Comparison of ENCODE assay signal across 11 cellular contexts in genomic region chr7:27141591-27142561, GRCh38. TPM values are rescaled to one million over a fixed set of nuclear protein-coding genes. Genes with fewer than 3 reads are reported as not detected.
DNase-seq lines count a peak whose midpoint lies in the region; ATAC-seq and TF ChIP-seq lines count a peak whose summit lies in the region.
"Had no signal": no experiment of that assay in that cellular context is flagged by ENCODE, and none has a peak within 500 bp of the region (broad histone marks: within the 10 kb centered on the region; RNA-seq: fewer than 3 reads in every experiment).

No MANE protein-coding gene starts in this region.

- no peaks in the 10 kb centered on the region for H3K36me3 Mint-ChIP-seq in stimulated activated memory B cell treated with anti-CD40 and anti-IgM and Interleukin-4, amounts not matched to agents 10 μg/mL and 1 μg/mL and 100 μg/mL, for 72 hours

- H4K5ac ChIP-seq in IMR-90 (ENCODE audit: low read depth, low read length), result peak overlapping the region; percentile 14

- H3K4me1 Mint-ChIP-seq in stimulated activated memory B cell treated with anti-CD40 and anti-IgM and Interleukin-4, amounts not matched to agents 10 μg/mL and 1 μg/mL and 100 μg/mL, for 72 hours, result peaks cover 4% of the 10 kb centered on the region

- no peaks in the 10 kb centered on the region for H4K20me1 ChIP-seq in IMR-90 (ENCODE audit: insufficient read depth, low read length)

- peak overlapping the region; percentile 89 for H2BK5ac ChIP-seq in IMR-90 (ENCODE audit: low read depth, low read length, poor library complexity, severe bottlenecking)

- peak overlapping the region; percentile 93 for H3K27ac ChIP-seq in IMR-90 (ENCODE audit: insufficient read depth, low read length)
- H3K27ac ChIP-seq in breast epithelium, result peak overlapping the region; percentile 95 to 96
- peak overlapping the region; percentile 35 to 69 (median 67) for H3K27ac ChIP-seq in right lobe of liver

- CTCF ChIA-PET in IMR-90 (lab: Yijun Ruan, JAX), result interaction anchor here (0.6 to 2.0 kb wide), 13 partner anchors 9 to 772 kb away, joined by 3 to 9 read pairs (median 4); partner anchors contain the start of gene HOXA4

- peaks cover 9% of the 10 kb centered on the region for H3K36me3 ChIP-seq in IMR-90 (ENCODE audit: control insufficient read depth, insufficient read depth, low read length)
- H3K36me3 ChIP-seq in breast epithelium, result no peaks in the 10 kb centered on the region
- no peaks in the 10 kb centered on the region for H3K36me3 ChIP-seq in right lobe of liver

- H2AFZ ChIP-seq in IMR-90 (replicated peaks; ENCODE audit: low read length, poor library complexity), result peak overlapping the region; percentile 90

- H3K56ac ChIP-seq in IMR-90 (ENCODE audit: extremely low read depth, insufficient read depth, low read length), result peak overlapping the region; percentile 92

- H3K9me3 ChIP-seq in IMR-90 (ENCODE audit: control insufficient read depth, insufficient read depth, low read length), result no peaks in the 10 kb centered on the region
- H3K9me3 ChIP-seq in breast epithelium, result no peaks in the 10 kb centered on the region
- no peaks in the 10 kb centered on the region for H3K9me3 ChIP-seq in right lobe of liver
- H3K9me3 ChIP-seq: HAP-1 had no signal

- H3K4me1 ChIP-seq in IMR-90 (ENCODE audit: control insufficient read depth, insufficient read depth, low read length) (peaks cover 14% of the 10 kb centered on the region), breast epithelium (peaks cover 0 to 4% of the 10 kb centered on the region in 2 donors), right lobe of liver (no peaks in the 10 kb centered on the region)

- H3K4me3 Mint-ChIP-seq in stimulated activated memory B cell treated with anti-CD40 and anti-IgM and Interleukin-4, amounts not matched to agents 10 μg/mL and 1 μg/mL and 100 μg/mL, for 72 hours, result peak overlapping the region; percentile 58

- H4K91ac ChIP-seq in IMR-90 (ENCODE audit: insufficient read depth, low read depth, low read length), result peak overlapping the region; percentile 85

- peak; percentile 20; the same call in 1 of the 2 replicates for TF ChIP-seq RAD21 in IMR-90 (IDR thresholded peaks at IDR 0.05; ENCODE audit: low read length)

- H3K4ac ChIP-seq in IMR-90 (ENCODE audit: low read depth, low read length), result peak overlapping the region; percentile 80

- H2BK120ac ChIP-seq in IMR-90 (ENCODE audit: low read depth, low read length), result peak overlapping the region; percentile 81

- BruUV-seq in IMR-90 (replicated peaks; lab: Mats Ljungman, UMichigan), result no TSS peak

- no peak for DNase-seq in IMR-90
- peak in 1 of 2 donors; percentile 20 for DNase-seq in breast epithelium (ENCODE audit: low spot score in 2 of 2)
- no peak for DNase-seq in right lobe of liver
- DNase-seq in MV-4-11 (lab: John Stamatoyannopoulos, UW), result no peak
- DNase-seq in NCI-H446 treated with DMSO at 0.1 percent for 48 hours (lab: John Stamatoyannopoulos, UW), result no peak
- DNase-seq in NK-92 (lab: John Stamatoyannopoulos, UW; ENCODE audit: unreplicated experiment), result no peak
- no peak for DNase-seq in NCI-H2227 treated with DMSO at 0.1 percent for 48 hours (lab: John Stamatoyannopoulos, UW)
- DNase-seq: Karpas-422, SHP77 had no signal

- no peak overlapping the region for H2BK20ac ChIP-seq in IMR-90 (ENCODE audit: low read depth, low read length)

- H2BK15ac ChIP-seq in IMR-90 (ENCODE audit: low read depth, low read length), result peak overlapping the region; percentile 12; the same call in 2 of the 3 replicates

- peak overlapping the region; percentile 89 for H3K9ac ChIP-seq in IMR-90 (ENCODE audit: low read depth, low read length)

- H2AK5ac ChIP-seq in IMR-90 (ENCODE audit: low read depth, low read length), result peak overlapping the region; percentile 62; the same call in 1 of the 2 replicates

- H3K27me3 ChIP-seq in IMR-90 (ENCODE audit: control insufficient read depth, insufficient read depth, low read length) (no peaks in the 10 kb centered on the region), breast epithelium (peaks cover 0 to 10% of the 10 kb centered on the region in 2 donors), right lobe of liver (peaks cover 5 to 70% of the 10 kb centered on the region in 2 donors)

- peak; percentile 27; the same call in 1 of the 2 replicates for TF ChIP-seq CTCF in IMR-90 (conservative IDR thresholded peaks at IDR 0.05; ENCODE audit: low read depth, low read length)
- no peak for TF ChIP-seq CTCF in breast epithelium (IDR thresholded peaks at IDR 0.05)
- no peak for TF ChIP-seq CTCF in right lobe of liver (IDR thresholded peaks at IDR 0.05)

- in situ Hi-C loops in IMR-90 (cut with MboI; ENCODE audit: low sequenced_read_pairs), result loop anchor here (5.0 to 10.0 kb wide), 3 partner anchors 40 to 947 kb away; partner anchors contain the start of gene HOXA2

- no peaks in the 10 kb centered on the region for H3K9me3 Mint-ChIP-seq in stimulated activated memory B cell treated with anti-CD40 and anti-IgM and Interleukin-4, amounts not matched to agents 10 μg/mL and 1 μg/mL and 100 μg/mL, for 72 hours

- intact Hi-C loops in IMR-90 (cut with micrococcal nuclease), result loop anchor here (5.0 kb wide), 1 partner anchor 1250 kb away; no protein-coding TSS in a partner anchor
- intact Hi-C loops in breast epithelium (cut with DNase I; ENCODE audit: low total_unique reads), result loop anchor here (5.0 kb wide), 2 partner anchors 45 to 285 kb away; partner anchors contain the start of gene HOXA1
- intact Hi-C loops in right lobe of liver (cut with DNase I), result no loop called here

- H2AK9ac ChIP-seq in IMR-90 (replicated peaks; ENCODE audit: low read depth, low read length, poor library complexity), result peak overlapping the region; percentile 82

- POLR2A ChIA-PET in IMR-90 (lab: Charles Lee; ENCODE audit: unreplicated experiment), result interaction anchor here (0.6 to 0.9 kb wide), 5 partner anchors 10 to 357 kb away, joined by 3 to 11 read pairs (median 5); no protein-coding TSS in a partner anchor

- peak overlapping the region; percentile 93 for H3K18ac ChIP-seq in IMR-90 (ENCODE audit: low read depth, low read length)

- peak overlapping the region; percentile 94 for H3K4me2 ChIP-seq in IMR-90 (ENCODE audit: low read depth, low read length)

- H3K9me1 ChIP-seq in IMR-90 (ENCODE audit: insufficient read depth, low read length), result no peaks in the 10 kb centered on the region

- no peak for ATAC-seq in IMR-90 (ENCODE audit: low read depth)
- peak; percentile 25 to 37 (median 32) for ATAC-seq in right lobe of liver
- no peak for ATAC-seq in stimulated activated memory B cell treated with anti-CD40 and anti-IgM and Interleukin-4, amounts not matched to agents 10 μg/mL and 1 μg/mL and 100 μg/mL, for 72 hours

- 2% methylated on average over 17 of the region's 40 CpGs; no CpG with 5 or more reads in 1 of the 2 experiments for WGBS in IMR-90 (ENCODE audit: extremely low coverage in 2 of 2, insufficient read length in 1 of 2), 2 experiments
- WGBS in right lobe of liver (ENCODE audit: insufficient coverage, low coverage, low lambda C conversion rate, missing lambda C conversion rate), result 17% methylated on average over 37 of the region's 40 CpGs

- H3K27me3 Mint-ChIP-seq in stimulated activated memory B cell treated with anti-CD40 and anti-IgM and Interleukin-4, amounts not matched to agents 10 μg/mL and 1 μg/mL and 100 μg/mL, for 72 hours, result peaks cover 74% of the 10 kb centered on the region

- dilution Hi-C loops in IMR-90 (cut with HindIII; ENCODE audit: low sequenced_read_pairs, unreplicated experiment), result no loop called here

- peak overlapping the region; percentile 99 for H3K23ac ChIP-seq in IMR-90 (ENCODE audit: low read depth, low read length)

- H3K4me3 ChIP-seq in IMR-90 (ENCODE audit: insufficient read depth, low read depth, low read length) (peak overlapping the region; percentile 93), breast epithelium (peak overlapping the region; percentile 57 to 80 (median 75)), right lobe of liver (peak overlapping the region; percentile 28 to 46 (median 41))
- H3K4me3 ChIP-seq: HAP-1 had no signal

- no peak; the same call in 1 of the 2 replicates for TF ChIP-seq POLR2A in IMR-90 (IDR thresholded peaks at IDR 0.05; ENCODE audit: low read depth, low read length)
- no peak for TF ChIP-seq POLR2A in breast epithelium (IDR thresholded peaks at IDR 0.05)
- TF ChIP-seq POLR2A in right lobe of liver (IDR thresholded peaks at IDR 0.05), result no peak

- H4K8ac ChIP-seq in IMR-90 (ENCODE audit: low read depth in 2 of 2, low read length in 2 of 2), result peak overlapping the region; percentile 87; a peak in 3 of 4 replicates

- peaks cover 9 to 38% of the 10 kb centered on the region in 2 experiments; a peak in 3 of 4 replicates for H3K79me1 ChIP-seq in IMR-90 (ENCODE audit: low read depth in 1 of 2, low read length in 2 of 2)

- H3K14ac ChIP-seq in IMR-90 (replicated peaks; ENCODE audit: low read depth, low read length), result peak overlapping the region; percentile 95

- no peak overlapping the region for H3K27ac Mint-ChIP-seq in stimulated activated memory B cell treated with anti-CD40 and anti-IgM and Interleukin-4, amounts not matched to agents 10 μg/mL and 1 μg/mL and 100 μg/mL, for 72 hours

RNA-seq across cellular contexts. Expression of gene HOXA5, which starts 1.6 kb away (rescaled TPM):
- total RNA-seq in IMR-90 (2012; rRNA removed) (19.9 and 23.9 TPM in 2 replicates), breast epithelium (10 to 100 TPM; 11.5 to 48.7 (median 22.6) TPM), right lobe of liver (1 to 10 TPM in 2 of 6 experiments, under 1 TPM in 4; 0.18 to 1.5 (median 0.65) TPM)
- 28.1 and 29.4 TPM in 2 replicates for polyA plus RNA-seq in IMR-90 (2012; rRNA removed)
- 27.6 and 56.3 TPM in 2 replicates for polyA plus RNA-seq in IMR-90 (2012; cell fraction: cytosol; rRNA removed)
- polyA plus RNA-seq in IMR-90 (2012; cell fraction: nucleus; rRNA removed; ENCODE audit: low replicate concordance), result 34.9 and 41.0 TPM in 2 replicates

RNA-seq across cellular contexts. Expression of gene HOXA6, which starts 5.7 kb away (rescaled TPM):
- total RNA-seq in IMR-90 (2012; rRNA removed) (1.4 and 1.7 TPM in 2 replicates), breast epithelium (10 to 100 TPM in 1 of 3 donors, 1 to 10 TPM in 2; 7.9 to 16.0 (median 9.0) TPM), right lobe of liver (not detected)
- 1.8 and 2.1 TPM in 2 replicates for polyA plus RNA-seq in IMR-90 (2012; rRNA removed)
- polyA plus RNA-seq in IMR-90 (2012; cell fraction: cytosol; rRNA removed), result 0.50 and 1.7 TPM in 2 replicates
- 3.9 and 5.3 TPM in 2 replicates for polyA plus RNA-seq in IMR-90 (2012; cell fraction: nucleus; rRNA removed; ENCODE audit: low replicate concordance)

RNA-seq across cellular contexts. Expression of gene HOXA3, which starts 10.5 kb away (rescaled TPM):
- 0.83 and 0.90 TPM in 2 replicates for total RNA-seq in IMR-90 (2012; rRNA removed)
- polyA plus RNA-seq in IMR-90 (2012; rRNA removed), result 5.4 and 8.8 TPM in 2 replicates
- polyA plus RNA-seq in IMR-90 (2012; cell fraction: cytosol; rRNA removed), result 4.3 and 8.1 TPM in 2 replicates
- polyA plus RNA-seq in IMR-90 (2012; cell fraction: nucleus; rRNA removed; ENCODE audit: low replicate concordance), result 17.8 and 28.7 TPM in 2 replicates
- 1 to 10 TPM; 4.5 to 6.4 (median 4.6) TPM for total RNA-seq in breast epithelium
- under 1 TPM in 4 of 6 experiments, not detected in 2; 0.17 to 0.26 (median 0.25) TPM for total RNA-seq in right lobe of liver

RNA-seq across cellular contexts. Expression of gene HOXA4, which starts 11.3 kb away (rescaled TPM):
- total RNA-seq in IMR-90 (2012; rRNA removed) (0.36 and 1.1 TPM in 2 replicates), breast epithelium (1 to 10 TPM in 2 of 3 donors, under 1 TPM in 1; 0.80 to 2.8 (median 2.0) TPM), right lobe of liver (1 to 10 TPM in 1 of 6 experiments, under 1 TPM in 4, not detected in 1; 0.55 to 1.6 (median 0.75) TPM)
- polyA plus RNA-seq in IMR-90 (2012; rRNA removed), result 7.2 and 8.0 TPM in 2 replicates
- polyA plus RNA-seq in IMR-90 (2012; cell fraction: cytosol; rRNA removed), result 4.3 and 5.1 TPM in 2 replicates
- polyA plus RNA-seq in IMR-90 (2012; cell fraction: nucleus; rRNA removed; ENCODE audit: low replicate concordance), result 4.5 and 16.6 TPM in 2 replicates

RNA-seq across cellular contexts. Expression of gene HOXA7, which starts 14.6 kb away (rescaled TPM):
- under 0.01 and 0.18 TPM in 2 replicates for total RNA-seq in IMR-90 (2012; rRNA removed)
- 1.7 TPM in 2 replicates for polyA plus RNA-seq in IMR-90 (2012; rRNA removed)
- 2.0 and 2.2 TPM in 2 replicates for polyA plus RNA-seq in IMR-90 (2012; cell fraction: cytosol; rRNA removed)
- polyA plus RNA-seq in IMR-90 (2012; cell fraction: nucleus; rRNA removed; ENCODE audit: low replicate concordance), result 0.51 and 0.71 TPM in 2 replicates
- 1 to 10 TPM; 4.6 to 8.8 (median 6.2) TPM for total RNA-seq in breast epithelium
- total RNA-seq in right lobe of liver, result not detected

Comparison
In these comparisons a context has a peak if more than half of its experiments do, and no peak if none do; other contexts are left out.
1. ATAC-seq: peak in right lobe of liver (4 of 4); none in IMR-90 (single experiment) and stimulated activated memory B cell treated with anti-CD40 and anti-IgM and Interleukin-4, amounts not matched to agents 10 μg/mL and 1 μg/mL and 100 μg/mL, for 72 hours (single experiment).
2. H3K4me3 ChIP-seq: peak in every context shown above with its lines; median percentile 93 in IMR-90; 75 in breast epithelium; 41 in right lobe of liver.
3. intact Hi-C loops: an anchor here in IMR-90 (5.0 kb wide) and breast epithelium (5.0 kb wide); none called in right lobe of liver.
4. Peak in every context shown above with its lines, with median percentiles within 50 percentile points of each other: H3K27ac ChIP-seq.